Comparison of ENCODE assay signal across 21 cellular contexts in genomic region chr4:173012608-173013007, GRCh38.
"Had no signal": no experiment of that assay in that cellular context is flagged by ENCODE, and none has a peak within 500 bp of the region (broad histone marks: within the 10 kb centered on the region; RNA-seq: fewer than 3 reads in every experiment).

No MANE protein-coding gene starts in this region.

- H3K9me3 ChIP-seq: gastrocnemius medialis, neutrophil, pancreas, right lobe of liver, testis, tibial artery had no signal

- ATAC-seq: esophagus mucosa; natural killer cell treated with Interleukin-12 subunit alpha and Interleukin-12 subunit beta and Interleukin-15 and Interleukin-18, amount 100 ng/mL, for 72 hours; stimulated activated memory B cell treated with anti-CD40 and anti-IgM and Interleukin-4, amounts not matched to agents 10 μg/mL and 1 μg/mL and 100 μg/mL, for 72 hours; stimulated activated naive CD8-positive, alpha-beta T cell treated with anti-CD3 and anti-CD28 coated beads, Interleukin-15, Interleukin-2, amounts not matched to agents 100 U/mL and 50 U/mL, for 24 hours had no signal

- H3K27me3 ChIP-seq: gastrocnemius medialis, hepatocyte, neutrophil, pancreas, right lobe of liver, testis, tibial artery had no signal

- H3K4me3 ChIP-seq: gastrocnemius medialis, hepatocyte, lung, pancreas, right lobe of liver, testis, tibial artery had no signal

- H3K36me3 ChIP-seq: gastrocnemius medialis, neutrophil, pancreas, right lobe of liver, tibial artery had no signal

- DNase-seq: cortex of kidney; effector CD4-positive, alpha-beta T cell; endodermal cell; foreskin fibroblast; gastrocnemius medialis; kidney; naive B cell; pancreas; right lobe of liver; stimulated activated CD4-positive, alpha-beta T cell treated with anti-CD3 and anti-CD28 coated beads, Interleukin-2, amount 100 ng/mL, for 24 hours; stimulated activated CD4-positive, alpha-beta T cell treated with anti-CD3 and anti-CD28 coated beads, Interleukin-4, amount 100 ng/mL, for 24 hours; stimulated activated naive CD8-positive, alpha-beta T cell treated with anti-CD3 and anti-CD28 coated beads, Interleukin-15, Interleukin-2, amounts not matched to agents 100 U/mL and 50 U/mL, for 24 hours; testis; tibial artery had no signal

- H3K27ac ChIP-seq: epithelial cell of prostate, gastrocnemius medialis, hepatocyte, neutrophil, pancreas, right lobe of liver, testis, tibial artery had no signal

- H3K4me1 ChIP-seq: gastrocnemius medialis, pancreas, right lobe of liver, testis had no signal
